ENCODE assay signal across 9 cellular contexts in the genomic region with DNA sequence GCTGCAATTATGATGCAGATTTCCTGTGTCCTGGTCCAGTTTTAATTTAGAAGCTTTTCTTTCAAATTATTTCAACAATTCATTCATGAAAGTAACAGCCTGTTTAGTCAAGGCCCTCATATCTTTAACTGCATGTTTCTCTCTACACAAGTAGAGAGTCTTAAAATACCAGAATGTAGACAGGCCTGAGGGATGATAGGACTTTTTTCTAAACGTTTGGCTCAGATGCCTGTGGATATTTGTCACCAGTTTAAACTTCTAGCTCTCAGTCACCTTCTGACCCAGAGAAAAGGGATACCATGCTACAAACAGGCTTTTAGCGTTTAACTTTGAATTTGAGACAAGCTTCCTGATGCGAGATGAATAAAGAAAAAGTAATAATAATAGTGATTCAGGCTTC. TPM values are rescaled to one million over a fixed set of nuclear protein-coding genes. Genes with fewer than 3 reads are reported as not detected.
DNase-seq lines count a peak whose midpoint lies in the region; ATAC-seq and TF ChIP-seq lines count a peak whose summit lies in the region.
"Had no signal": no experiment of that assay in that cellular context is flagged by ENCODE, and none has a peak within 500 bp of the region (broad histone marks: within the 10 kb centered on the region; RNA-seq: fewer than 3 reads in every experiment).

No MANE protein-coding gene starts in this region.

- H3K36me3 ChIP-seq in HUES48 (ENCODE audit: control insufficient read depth, insufficient read depth, low read length) (no peaks in the 10 kb centered on the region), mesodermal cell (ENCODE audit: control insufficient read depth, insufficient read depth, low read length) (peaks cover 12% of the 10 kb centered on the region), upper lobe of right lung (no peaks in the 10 kb centered on the region), BE2C (no peaks in the 10 kb centered on the region)

- no peak for TF ChIP-seq CTCF in upper lobe of right lung (IDR thresholded peaks at IDR 0.05)
- no peak for TF ChIP-seq CTCF in BE2C (IDR thresholded peaks at IDR 0.05; ENCODE audit: low read depth, low read length)

- peaks cover 54% of the 10 kb centered on the region for H3K4me1 ChIP-seq in HUES48 (ENCODE audit: control insufficient read depth, insufficient read depth, low read length)
- peaks cover 22% of the 10 kb centered on the region for H3K4me1 ChIP-seq in mesodermal cell (ENCODE audit: control insufficient read depth, insufficient read depth, low read length, poor library complexity, severe bottlenecking)
- H3K4me1 ChIP-seq in upper lobe of right lung = peaks cover 4% of the 10 kb centered on the region
- H3K4me1 ChIP-seq in BE2C = no peaks in the 10 kb centered on the region

- 0% methylated on average over 1 of the region's 3 CpGs for WGBS in mesodermal cell (ENCODE audit: insufficient coverage in 2 of 2), 2 experiments

- H3K27me3 ChIP-seq in HUES48 (ENCODE audit: control insufficient read depth, insufficient read depth, low read length) (no peaks in the 10 kb centered on the region), upper lobe of right lung (no peaks in the 10 kb centered on the region), BE2C (no peaks in the 10 kb centered on the region)

- no peak overlapping the region; the same call in 1 of the 2 replicates for H3K9ac ChIP-seq in HUES48 (ENCODE audit: low read depth, low read length)

- no peak overlapping the region for H3K4me3 ChIP-seq in HUES48 (ENCODE audit: low read depth, low read length)
- H3K4me3 ChIP-seq in mesodermal cell (ENCODE audit: extremely low read depth, insufficient read depth, low read length, poor library complexity, severe bottlenecking) = no peak overlapping the region
- H3K4me3 ChIP-seq in upper lobe of right lung = no peak overlapping the region
- no peak overlapping the region for H3K4me3 ChIP-seq in BE2C (ENCODE audit: low read depth, low read length)

- H3K27ac ChIP-seq in HUES48 (ENCODE audit: low read depth, low read length) (peak overlapping the region; percentile 11), mesodermal cell (ENCODE audit: low read depth, low read length, severe bottlenecking) (peak overlapping the region; percentile 77), upper lobe of right lung (no peak overlapping the region)

- intact Hi-C loops in upper lobe of right lung (cut with DNase I) = no loop called here

- ATAC-seq in upper lobe of right lung (peak; percentile 16), GM19467 (IDR thresholded peaks at IDR 0.05; ENCODE audit: unreplicated experiment) (no peak)
- ATAC-seq: stimulated activated memory B cell treated with anti-CD40 and anti-IgM and Interleukin-4, amounts not matched to agents 10 μg/mL and 1 μg/mL and 100 μg/mL, for 72 hours had no signal

- peak; percentile 72 for DNase-seq in dedifferentiated amniotic fluid mesenchymal stem cell (ENCODE audit: extremely low spot score)
- no peak for DNase-seq in upper lobe of right lung
- DNase-seq in BE2C = no peak
- DNase-seq in T-helper 2 cell = no peak
- DNase-seq: NCI-H446 had no signal

- H3K9me3 ChIP-seq in HUES48 (ENCODE audit: control insufficient read depth, insufficient read depth, low read length) = no peaks in the 10 kb centered on the region
- no peaks in the 10 kb centered on the region for H3K9me3 ChIP-seq in mesodermal cell (ENCODE audit: control insufficient read depth, low read length)
- no peaks in the 10 kb centered on the region for H3K9me3 ChIP-seq in upper lobe of right lung
- no peaks in the 10 kb centered on the region for H3K9me3 ChIP-seq in BE2C

RNA-seq across cellular contexts. Expression of a gene that starts 15.7 kb away (rescaled TPM):
- 240 TPM for polyA plus RNA-seq in mesodermal cell (2013, experiment 1 of 2)
- 213 TPM for polyA plus RNA-seq in mesodermal cell (2013, experiment 2 of 2)
- 29.8 TPM for total RNA-seq in upper lobe of right lung
- polyA plus RNA-seq in BE2C (2012; ENCODE audit: insufficient read depth, insufficient read length, low read depth) = 2.8 TPM
